In genomic region chr1:218284377-218284916, GRCh38 we compare ENCODE assay signal across 8 cellular contexts. TPM values are rescaled to one million over a fixed set of nuclear protein-coding genes. Genes with fewer than 3 reads are reported as not detected.
A peak's percentile ranks its signal among the peaks of the same experiment; 100 is the strongest.
DNase-seq lines count a peak whose midpoint lies in the region; ATAC-seq and TF ChIP-seq lines count a peak whose summit lies in the region.

No MANE protein-coding gene starts in this region.

- no peaks in the 10 kb centered on the region for H3K36me3 Mint-ChIP-seq in HFFc6 (ENCODE audit: low read depth)

- peak overlapping the region; percentile 97 for H3K4me3 Mint-ChIP-seq in HFFc6

- H3K4me1 ChIP-seq in Panc1 (ENCODE audit: control insufficient read depth, insufficient read depth, low read length) = peaks cover 8% of the 10 kb centered on the region
- peaks cover 0 to 6% of the 10 kb centered on the region in 2 donors for H3K4me1 ChIP-seq in esophagus (ENCODE audit: control insufficient read depth in 2 of 2, insufficient read depth in 2 of 2, low read length in 1 of 2)
- peaks cover 15% of the 10 kb centered on the region for H3K4me1 ChIP-seq in neuron (ENCODE audit: insufficient read depth, low read length)

- H3K9me3 ChIP-seq in Panc1 (ENCODE audit: control insufficient read depth, insufficient read depth, low read depth, low read length) (no peaks in the 10 kb centered on the region), esophagus (ENCODE audit: control insufficient read depth in 2 of 2, insufficient read depth in 1 of 2, low read depth in 1 of 2, low read length in 1 of 2) (no peaks in the 10 kb centered on the region), neuron (ENCODE audit: low read length) (peaks cover 3% of the 10 kb centered on the region)

- H3K27ac Mint-ChIP-seq in HFFc6 = peak overlapping the region; percentile 85

- ATAC-seq in Panc1 = peak; percentile 75
- ATAC-seq in HG03457 (IDR thresholded peaks at IDR 0.05; ENCODE audit: unreplicated experiment) = no peak

- peak overlapping the region; percentile 89 for H3K27ac ChIP-seq in Panc1 (ENCODE audit: low read length)
- H3K27ac ChIP-seq in esophagus (ENCODE audit: low read depth in 2 of 2, low read length in 1 of 2) = peak overlapping the region; percentile 66 to 88

- no peaks in the 10 kb centered on the region for H3K27me3 ChIP-seq in Panc1 (ENCODE audit: control insufficient read depth, insufficient read depth, low read length)
- H3K27me3 ChIP-seq in esophagus (ENCODE audit: control insufficient read depth in 1 of 2, insufficient read depth in 2 of 2, low read length in 2 of 2) = no peaks in the 10 kb centered on the region
- no peaks in the 10 kb centered on the region for H3K27me3 ChIP-seq in neuron (ENCODE audit: insufficient read depth, low read length)

- peak overlapping the region; percentile 92 for H2AFZ ChIP-seq in neuron (ENCODE audit: low read depth, low read length)

- peaks cover 27% of the 10 kb centered on the region for H3K4me1 Mint-ChIP-seq in HFFc6 (ENCODE audit: low read depth)

- DNase-seq in HFFc6 (no peak), Panc1 (ENCODE audit: low read depth, low spot score) (no peak), T-helper 9 cell (no peak), NCI-H146 treated with DMSO at 0.1 percent for 48 hours (lab: John Stamatoyannopoulos, UW; ENCODE audit: unreplicated experiment) (no peak)

- CTCF ChIA-PET in Panc1 (lab: Charles Lee) = no interaction called here

- TF ChIP-seq CTCF in GM12875 (IDR thresholded peaks at IDR 0.05; ENCODE audit: borderline replicate concordance, insufficient read depth, low read depth, low read length) (no peak), HFFc6 (IDR thresholded peaks at IDR 0.05) (no peak), Panc1 (IDR thresholded peaks at IDR 0.05) (no peak)

- H3K27me3 Mint-ChIP-seq in HFFc6 (ENCODE audit: insufficient read depth) = no peaks in the 10 kb centered on the region; the same call in 1 of the 2 replicates

- H3K4me3 ChIP-seq in GM12875 (ENCODE audit: low read depth, low read length) (peak overlapping the region; percentile 70), Panc1 (ENCODE audit: low read depth in 2 of 2, low read length in 2 of 2) (peak overlapping the region; percentile 78 to 83), esophagus (ENCODE audit: low read depth in 1 of 2, low read length in 2 of 2) (peak overlapping the region; percentile 74 to 96), neuron (ENCODE audit: low read length) (peak overlapping the region; percentile 94)

- POLR2A ChIA-PET in Panc1 (lab: Charles Lee) = interaction anchor here (0.5 to 0.9 kb wide), 3 partner anchors 14 to 480 kb away, joined by 3 to 6 read pairs (median 4); no protein-coding TSS in a partner anchor

- peaks cover 5% of the 10 kb centered on the region; the same call in 1 of the 2 replicates for H3K36me3 ChIP-seq in Panc1 (ENCODE audit: control insufficient read depth, insufficient read depth, low read length)
- H3K36me3 ChIP-seq in esophagus (ENCODE audit: control insufficient read depth in 2 of 2, insufficient read depth in 2 of 2, low read length in 1 of 2) = no peaks in the 10 kb centered on the region
- H3K36me3 ChIP-seq in neuron (ENCODE audit: insufficient read depth, low read length) = no peaks in the 10 kb centered on the region

- no peaks in the 10 kb centered on the region for H3K9me3 Mint-ChIP-seq in HFFc6

- in situ Hi-C loops in Panc1 (cut with HindIII; ENCODE audit: low pct_unique_long_range_greater_than_20kb, low sequenced_read_pairs) = no loop called here

- BruUV-seq in Panc1 (replicated peaks; lab: Mats Ljungman, UMichigan) = no TSS peak

- intact Hi-C loops in Panc1 (cut with micrococcal nuclease; ENCODE audit: unreplicated experiment) = no loop called here

- 5 to 10% methylated on average over 26 of the region's 26 CpGs for WGBS in esophagus, 2 donors

RNA-seq across cellular contexts. Expression of gene RRP15, which starts 0.6 kb away (rescaled TPM):
- total RNA-seq in HFFc6 (2021; fragmentation: NEBNext Ultra II Directional; extraction: Animal tissue kit (Norgen Biotek cat#: 25700)) = 10 to 100 TPM; 24.9 to 33.6 (median 30.5) TPM
- 32.1 TPM for total RNA-seq in Panc1 (2021; ENCODE audit: unreplicated experiment)
- polyA plus RNA-seq in Panc1 (2012; ENCODE audit: insufficient read length) = 11.9 TPM
- 1 to 10 TPM; 1.6 to 5.3 TPM for polyA plus RNA-seq in esophagus
